14 cellular contexts compared by ENCODE assay signal in the genomic region with DNA sequence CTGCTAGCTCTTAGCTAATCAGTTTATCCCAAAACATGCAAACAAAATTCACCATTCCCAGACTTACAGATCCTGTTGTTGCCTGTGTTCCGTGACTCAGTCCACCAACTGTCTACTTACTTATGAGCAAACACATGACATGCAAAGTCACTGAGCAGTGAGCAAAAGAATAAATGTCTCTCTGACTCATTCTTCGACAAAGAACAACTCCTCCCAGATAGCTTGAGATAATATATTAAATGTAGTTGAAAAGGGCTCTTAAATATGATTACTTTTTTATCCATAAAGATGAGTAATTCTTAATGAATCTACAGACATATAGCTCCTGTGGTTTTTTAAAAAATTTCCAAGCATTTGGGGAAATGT. TPM values are rescaled to one million over a fixed set of nuclear protein-coding genes. Genes with fewer than 3 reads are reported as not detected.
A peak's percentile ranks its signal among the peaks of the same experiment; 100 is the strongest.
DNase-seq lines count a peak whose midpoint lies in the region; ATAC-seq and TF ChIP-seq lines count a peak whose summit lies in the region.
"Had no signal": no experiment of that assay in that cellular context is flagged by ENCODE, and none has a peak within 500 bp of the region (broad histone marks: within the 10 kb centered on the region; RNA-seq: fewer than 3 reads in every experiment).

No MANE protein-coding gene starts in this region.

- no peak for TF ChIP-seq CTCF in AG09319 (IDR thresholded peaks at IDR 0.05; ENCODE audit: low read depth, low read length)

- no peaks in the 10 kb centered on the region for H3K36me3 Mint-ChIP-seq in T-helper 17 cell (ENCODE audit: low read depth)
- no peaks in the 10 kb centered on the region for H3K36me3 Mint-ChIP-seq in immature natural killer cell
- H3K36me3 Mint-ChIP-seq: activated naive CD8-positive, alpha-beta T cell treated with anti-CD3 and anti-CD28 coated beads, Interleukin-2, amount 10 ng/mL, durations not matched to agents 7 days and 5 days; naive B cell had no signal

- peaks cover 5% of the 10 kb centered on the region for H3K4me1 Mint-ChIP-seq in T-helper 17 cell
- no peaks in the 10 kb centered on the region for H3K4me1 Mint-ChIP-seq in immature natural killer cell
- H3K4me1 Mint-ChIP-seq: activated CD4-positive, alpha-beta T cell treated with anti-CD3 and anti-CD28 coated beads, Interleukin-2, amount 10 ng/mL, durations not matched to agents 7 days and 5 days; activated naive CD8-positive, alpha-beta T cell treated with anti-CD3 and anti-CD28 coated beads, Interleukin-2, amount 10 ng/mL, durations not matched to agents 7 days and 5 days had no signal

- ATAC-seq in T-helper 17 cell (no peak), GM21737 (IDR thresholded peaks at IDR 0.05; ENCODE audit: unreplicated experiment) (no peak)
- ATAC-seq: gastroesophageal sphincter had no signal

- no peak overlapping the region for H3K4me3 Mint-ChIP-seq in T-helper 17 cell
- H3K4me3 Mint-ChIP-seq in immature natural killer cell: no peak overlapping the region
- H3K4me3 Mint-ChIP-seq: activated CD4-positive, alpha-beta T cell treated with anti-CD3 and anti-CD28 coated beads, Interleukin-2, amount 10 ng/mL, durations not matched to agents 7 days and 5 days; activated naive CD8-positive, alpha-beta T cell treated with anti-CD3 and anti-CD28 coated beads, Interleukin-2, amount 10 ng/mL, durations not matched to agents 7 days and 5 days; naive B cell had no signal

- H3K27me3 Mint-ChIP-seq in T-helper 17 cell (peaks cover 69% of the 10 kb centered on the region), immature natural killer cell (ENCODE audit: low read depth in 3 of 3) (peaks cover 3 to 15% (median 7%) of the 10 kb centered on the region in 3 donors)

- DNase-seq in AG09319 (ENCODE audit: extremely low read depth, low read depth) (peak; percentile 57), HS-27A (ENCODE audit: low read depth) (peak; percentile 49), astrocyte of the hippocampus (ENCODE audit: low read depth, low spot score) (peak; percentile 83), iris pigment epithelial cell (ENCODE audit: low read depth) (peak; percentile 97), T-helper 17 cell (no peak), hippocampal formation (lab: John Stamatoyannopoulos, UW) (no peak), immature natural killer cell (no peak)
- DNase-seq: activated CD4-positive, alpha-beta T cell treated with anti-CD3 and anti-CD28 coated beads, Interleukin-2, amount 10 ng/mL, durations not matched to agents 7 days and 5 days; activated naive CD8-positive, alpha-beta T cell treated with anti-CD3 and anti-CD28 coated beads, Interleukin-2, amount 10 ng/mL, durations not matched to agents 7 days and 5 days; DMS153; naive B cell; upper lobe of left lung had no signal

- no peaks in the 10 kb centered on the region for H3K9me3 ChIP-seq in T-helper 17 cell (ENCODE audit: control insufficient read depth, low read length, poor library complexity, severe bottlenecking)
- H3K9me3 ChIP-seq: gastroesophageal sphincter, upper lobe of left lung had no signal

- no peak overlapping the region for H3K27ac Mint-ChIP-seq in T-helper 17 cell
- no peak overlapping the region for H3K27ac Mint-ChIP-seq in immature natural killer cell
- H3K27ac Mint-ChIP-seq: activated CD4-positive, alpha-beta T cell treated with anti-CD3 and anti-CD28 coated beads, Interleukin-2, amount 10 ng/mL, durations not matched to agents 7 days and 5 days; activated naive CD8-positive, alpha-beta T cell treated with anti-CD3 and anti-CD28 coated beads, Interleukin-2, amount 10 ng/mL, durations not matched to agents 7 days and 5 days; naive B cell had no signal

- no peaks in the 10 kb centered on the region for H3K9me3 Mint-ChIP-seq in immature natural killer cell
- H3K9me3 Mint-ChIP-seq: activated CD4-positive, alpha-beta T cell treated with anti-CD3 and anti-CD28 coated beads, Interleukin-2, amount 10 ng/mL, durations not matched to agents 7 days and 5 days; activated naive CD8-positive, alpha-beta T cell treated with anti-CD3 and anti-CD28 coated beads, Interleukin-2, amount 10 ng/mL, durations not matched to agents 7 days and 5 days had no signal

RNA-seq across cellular contexts. Expression of gene CREG2, which starts 9.0 kb away (rescaled TPM):
- under 1 TPM; 0.30 to 0.39 TPM for total RNA-seq in T-helper 17 cell
- polyA plus RNA-seq in immature natural killer cell: not detected
- total RNA-seq: activated naive CD8-positive, alpha-beta T cell treated with anti-CD3 and anti-CD28 coated beads, Interleukin-2, amount 10 ng/mL, durations not matched to agents 7 days and 5 days had no signal

Comparison
In these comparisons a context has a peak if more than half of its experiments do, and no peak if none do; other contexts are left out.
1. DNase-seq: peak in AG09319 (single experiment), HS-27A (single experiment), astrocyte of the hippocampus (single experiment) and iris pigment epithelial cell (single experiment); none in T-helper 17 cell (0 of 3), hippocampal formation (0 of 2) and immature natural killer cell (0 of 3).